19 cellular contexts compared by ENCODE assay signal in the genomic region with DNA sequence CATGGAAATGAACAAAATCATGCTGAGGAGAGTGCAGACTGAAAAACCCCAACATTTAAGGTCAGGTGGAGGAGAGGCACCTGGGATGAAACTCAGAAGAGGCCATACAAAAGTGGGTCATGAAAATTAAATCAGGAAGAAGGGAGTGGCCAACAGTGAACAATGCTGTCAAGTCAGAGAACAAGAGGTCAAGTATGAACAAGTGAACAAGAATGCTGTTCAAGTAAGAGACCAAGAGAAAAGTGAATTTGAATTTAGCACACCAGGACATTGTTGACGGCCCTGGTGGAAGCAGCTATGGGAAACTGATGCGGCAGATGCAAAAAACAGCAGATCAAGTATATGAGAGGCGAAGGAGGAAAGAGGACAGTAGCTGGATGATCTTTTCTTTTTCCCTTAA. TPM values are rescaled to one million over a fixed set of nuclear protein-coding genes. Genes with fewer than 3 reads are reported as not detected.
DNase-seq lines count a peak whose midpoint lies in the region; ATAC-seq and TF ChIP-seq lines count a peak whose summit lies in the region.
"Had no signal": no experiment of that assay in that cellular context is flagged by ENCODE, and none has a peak within 500 bp of the region (broad histone marks: within the 10 kb centered on the region; RNA-seq: fewer than 3 reads in every experiment).

No MANE protein-coding gene starts in this region.

- TF ChIP-seq POLR2A in HCT116 (IDR thresholded peaks at IDR 0.05; ENCODE audit: borderline replicate concordance, extremely low read depth, insufficient read depth, insufficient read length): no peak

- H3K27me3 ChIP-seq in HCT116 (ENCODE audit: insufficient read depth, low read length) (no peaks in the 10 kb centered on the region), fibroblast of lung (ENCODE audit: control insufficient read depth, insufficient read depth, low read length) (no peaks in the 10 kb centered on the region)
- H3K27me3 ChIP-seq: cardiac muscle cell, foreskin keratinocyte, Peyer's patch, suprapubic skin had no signal

- no peak overlapping the region for H2AFZ ChIP-seq in HCT116 (ENCODE audit: low read depth, low read length, poor library complexity, severe bottlenecking)
- H2AFZ ChIP-seq in fibroblast of lung (ENCODE audit: low read length): no peak overlapping the region
- H2AFZ ChIP-seq: parathyroid adenoma had no signal

- CTCF ChIA-PET in HCT116 (lab: Charles Lee): no interaction called here
- CTCF ChIA-PET in activated naive CD4-positive, alpha-beta T cell treated with anti-CD3 and anti-CD28 coated beads, Interleukin-2, amount 10 ng/mL, durations not matched to agents 7 days and 5 days (lab: Charles Lee): no interaction called here

- in situ Hi-C loops in KBM-7 (cut with MboI; ENCODE audit: low pct_unique_long_range_greater_than_20kb, low sequenced_read_pairs) (no loop called here), GM13977 (cut with MboI; ENCODE audit: low pct_unique_long_range_greater_than_20kb, low sequenced_read_pairs, unreplicated experiment) (no loop called here)

- H3K4me1 ChIP-seq in HCT116 (ENCODE audit: control insufficient read depth in 1 of 2, insufficient read depth in 2 of 2, low read length in 2 of 2) (peaks cover 3 to 12% of the 10 kb centered on the region in 2 experiments; a peak in 3 of 4 replicates), fibroblast of lung (ENCODE audit: control insufficient read depth, extremely low read depth, insufficient read depth, low read length) (peaks cover 20% of the 10 kb centered on the region)
- H3K4me1 ChIP-seq: parathyroid adenoma had no signal

- H3K4me1 Mint-ChIP-seq in activated naive CD4-positive, alpha-beta T cell treated with anti-CD3 and anti-CD28 coated beads, Interleukin-2, amount 10 ng/mL, durations not matched to agents 7 days and 5 days: peaks cover 10% of the 10 kb centered on the region

- no peaks in the 10 kb centered on the region for H4K20me1 ChIP-seq in HCT116 (ENCODE audit: insufficient read depth)
- no peaks in the 10 kb centered on the region for H4K20me1 ChIP-seq in fibroblast of lung (ENCODE audit: control insufficient read depth, extremely low read depth, insufficient read depth, low read length)

- H3K4me2 ChIP-seq in HCT116 (ENCODE audit: low read length): peak overlapping the region; percentile 39
- H3K4me2 ChIP-seq in fibroblast of lung (ENCODE audit: extremely low read depth, insufficient read depth, low read length): peak overlapping the region; percentile 56

- no peak for DNase-seq in HCT116 (ENCODE audit: low read depth, low spot score)
- peak; percentile 3 to 42 for DNase-seq in SW 1271 (lab: John Stamatoyannopoulos, UW)
- DNase-seq in fibroblast of lung (ENCODE audit: low read depth in 2 of 2): peak; percentile 48 to 72
- DNase-seq in skeletal muscle cell (ENCODE audit: low read depth): peak; percentile 21
- no peak for DNase-seq in medulla oblongata (ENCODE audit: extremely low spot score)
- DNase-seq in KBM-7: no peak
- DNase-seq in activated naive CD4-positive, alpha-beta T cell treated with anti-CD3 and anti-CD28 coated beads, Interleukin-2, amount 10 ng/mL, durations not matched to agents 7 days and 5 days: no peak
- DNase-seq in GM13977 (ENCODE audit: low spot score): no peak
- DNase-seq: activated naive CD4-positive, alpha-beta T cell treated with anti-CD3 and anti-CD28 coated beads, Interleukin-2, amount 50 U/mL, for 16 hours; activated T-cell treated with anti-CD3 and anti-CD28 coated beads, Interleukin-2, amount 50 U/mL, for 1 hour; GOT3; left ventricle myocardium superior; NCI-H1105 treated with DMSO at 0.1 percent for 48 hours; Peyer's patch had no signal

- H3K9me2 ChIP-seq in HCT116 (ENCODE audit: insufficient read depth): 0 out of 2 replicates have a peak, but pooled peaks cover 3% of the 10 kb centered on the region

- H3K27ac ChIP-seq in HCT116 (ENCODE audit: low read depth, low read length) (no peak overlapping the region), fibroblast of lung (ENCODE audit: insufficient read depth, low read length) (no peak overlapping the region)
- H3K27ac ChIP-seq: cardiac muscle cell, foreskin keratinocyte, parathyroid adenoma, Peyer's patch, suprapubic skin had no signal

- H3K27ac Mint-ChIP-seq in activated naive CD4-positive, alpha-beta T cell treated with anti-CD3 and anti-CD28 coated beads, Interleukin-2, amount 10 ng/mL, durations not matched to agents 7 days and 5 days: no peak overlapping the region

- TF ChIP-seq RAD21 in HCT116 (IDR thresholded peaks at IDR 0.05; ENCODE audit: low read depth): no peak

- peaks cover 11% of the 10 kb centered on the region for H3K36me3 Mint-ChIP-seq in activated naive CD4-positive, alpha-beta T cell treated with anti-CD3 and anti-CD28 coated beads, Interleukin-2, amount 10 ng/mL, durations not matched to agents 7 days and 5 days

- intact Hi-C loops in HCT116 (cut with micrococcal nuclease): no loop called here

- POLR2A ChIA-PET in HCT116 (lab: Charles Lee): no interaction called here

- H3K4me3 ChIP-seq in HCT116 (replicated peaks in 1 of 2; ENCODE audit: low read depth in 1 of 2, low read length in 2 of 2): no peak overlapping the region
- H3K4me3 ChIP-seq in fibroblast of lung (replicated peaks in 1 of 4; ENCODE audit: control extremely low read depth in 1 of 4, insufficient read depth in 1 of 4, low read depth in 3 of 4, low read length in 4 of 4): no peak overlapping the region
- no peak overlapping the region for H3K4me3 ChIP-seq in skeletal muscle cell (ENCODE audit: low read depth, low read length)
- H3K4me3 ChIP-seq: cardiac muscle cell, K562, Peyer's patch, suprapubic skin had no signal

- no peaks in the 10 kb centered on the region for H3K9me3 Mint-ChIP-seq in activated naive CD4-positive, alpha-beta T cell treated with anti-CD3 and anti-CD28 coated beads, Interleukin-2, amount 10 ng/mL, durations not matched to agents 7 days and 5 days

- ATAC-seq in HCT116: no peak; the same call in 1 of the 2 replicates
- ATAC-seq: foreskin keratinocyte, K562, left ventricle myocardium superior had no signal

- H3K36me3 ChIP-seq in HCT116 (ENCODE audit: control insufficient read depth in 1 of 2, insufficient read depth in 2 of 2, low read length in 2 of 2): no peaks in the 10 kb centered on the region
- no peaks in the 10 kb centered on the region for H3K36me3 ChIP-seq in fibroblast of lung (ENCODE audit: control insufficient read depth, insufficient read depth, low read length)
- H3K36me3 ChIP-seq: cardiac muscle cell, Peyer's patch, suprapubic skin had no signal

- H3K9me3 ChIP-seq in HCT116 (ENCODE audit: control insufficient read depth in 1 of 2, insufficient read depth in 1 of 2, low read depth in 1 of 2, low read length in 2 of 2) (no peaks in the 10 kb centered on the region), fibroblast of lung (ENCODE audit: control insufficient read depth, insufficient read depth, low read depth, low read length) (no peaks in the 10 kb centered on the region)
- H3K9me3 ChIP-seq: Peyer's patch, suprapubic skin had no signal

- H3K27me3 Mint-ChIP-seq in activated naive CD4-positive, alpha-beta T cell treated with anti-CD3 and anti-CD28 coated beads, Interleukin-2, amount 10 ng/mL, durations not matched to agents 7 days and 5 days: no peaks in the 10 kb centered on the region

- no peak for TF ChIP-seq CTCF in HCT116 (IDR thresholded peaks at IDR 0.05 in 2 of 3, conservative IDR thresholded peaks at IDR 0.05 in 1 of 3; ENCODE audit: borderline replicate concordance in 1 of 3, insufficient read depth in 1 of 3, low read depth in 2 of 3, low read length in 2 of 3)
- TF ChIP-seq CTCF in fibroblast of lung (conservative IDR thresholded peaks at IDR 0.05 in 1 of 2, IDR thresholded peaks at IDR 0.05 in 1 of 2; ENCODE audit: low read depth in 1 of 2, low read length in 2 of 2): no peak
- TF ChIP-seq CTCF in GM13977 (IDR thresholded peaks at IDR 0.05; ENCODE audit: extremely low read depth, insufficient read depth, missing control alignments): no peak

- H3K9ac ChIP-seq in HCT116 (ENCODE audit: low read length): no peak overlapping the region
- no peak overlapping the region for H3K9ac ChIP-seq in fibroblast of lung (ENCODE audit: insufficient read depth, low read length)
- H3K9ac ChIP-seq: parathyroid adenoma had no signal

- RAD21 ChIA-PET in HCT116 (lab: Charles Lee; ENCODE audit: low non-redundant PET in 1 of 2, low total read pairs in 2 of 2, uncharacterized antibody in 2 of 2, unreplicated experiment in 2 of 2): interaction anchor here in 1 of 2 experiments (0.6 kb wide), 1 partner anchor 160 kb away, joined by 5 read pairs; no protein-coding TSS in a partner anchor

- BruUV-seq in HCT116 (replicated peaks; lab: Mats Ljungman, UMichigan): no TSS peak

- H3K79me2 ChIP-seq in HCT116 (ENCODE audit: insufficient read depth, low read length) (no peaks in the 10 kb centered on the region), fibroblast of lung (ENCODE audit: control insufficient read depth, insufficient read depth, low read length) (no peaks in the 10 kb centered on the region)
- H3K79me2 ChIP-seq: parathyroid adenoma had no signal

- no peak overlapping the region for H3K4me3 Mint-ChIP-seq in activated naive CD4-positive, alpha-beta T cell treated with anti-CD3 and anti-CD28 coated beads, Interleukin-2, amount 10 ng/mL, durations not matched to agents 7 days and 5 days

TF ChIP-seq in HCT116, 20 proteins besides CTCF, POLR2A, EP300 and RAD21 (continues in another document):
- TF ChIP-seq EZH2 (IDR thresholded peaks at IDR 0.05) (no peak), TCF7L2 (IDR thresholded peaks at IDR 0.05; ENCODE audit: borderline replicate concordance, extremely low read depth, insufficient read depth, insufficient read length) (no peak), ELF1 (IDR thresholded peaks at IDR 0.05; ENCODE audit: borderline replicate concordance, low read depth) (no peak), EZH2phosphoT487 (IDR thresholded peaks at IDR 0.05; ENCODE audit: borderline replicate concordance) (no peak)

RNA-seq across cellular contexts. Expression of a gene that starts 7.9 kb away (rescaled TPM):
- total RNA-seq in HCT116 (2021; ENCODE audit: unreplicated experiment) (13.6 TPM), fibroblast of lung (8.0 and 8.3 TPM in 2 replicates)
- 5.2 and 7.5 TPM in 2 replicates for polyA plus RNA-seq in HCT116 (2012)
- 24.5 and 27.7 TPM in 2 replicates for polyA plus RNA-seq in fibroblast of lung
- 12.9 and 13.8 TPM in 2 replicates for polyA plus RNA-seq in fibroblast of lung (2012)
- polyA minus RNA-seq in fibroblast of lung (ENCODE audit: low replicate concordance): 3.4 and 6.6 TPM in 2 replicates

RNA-seq across cellular contexts. Expression of a gene that starts 52.6 kb away (rescaled TPM):
- total RNA-seq in HCT116 (2021; ENCODE audit: unreplicated experiment) (11.9 TPM), fibroblast of lung (under 0.01 TPM in 1 of 2 replicates, not detected in the other)
- polyA plus RNA-seq in HCT116 (2012): not detected in 2 replicates
- polyA plus RNA-seq in fibroblast of lung: 0.12 TPM in 1 of 2 replicates, not detected in the other
- polyA plus RNA-seq in fibroblast of lung (2012): 0.18 and 0.19 TPM in 2 replicates
- polyA minus RNA-seq in fibroblast of lung (ENCODE audit: low replicate concordance): not detected in 2 replicates
- total RNA-seq: foreskin keratinocyte, left ventricle myocardium superior, Peyer's patch, suprapubic skin had no signal
- polyA plus RNA-seq: foreskin keratinocyte, K562 had no signal

RNA-seq across cellular contexts. Expression of a gene that starts 59.0 kb away (rescaled TPM):
- total RNA-seq in HCT116 (2021; ENCODE audit: unreplicated experiment) (49.5 TPM), fibroblast of lung (38.8 and 175 TPM in 2 replicates)
- polyA plus RNA-seq in HCT116 (2012): 21.7 and 29.5 TPM in 2 replicates
- polyA plus RNA-seq in fibroblast of lung: 132 and 382 TPM in 2 replicates
- polyA plus RNA-seq in fibroblast of lung (2012): 77.2 and 230 TPM in 2 replicates
- polyA minus RNA-seq in fibroblast of lung (ENCODE audit: low replicate concordance): 149 and 386 TPM in 2 replicates

Comparison
In these comparisons a context has a peak if more than half of its experiments do, and no peak if none do; other contexts are left out.
1. DNase-seq: peak in SW 1271 (2 of 2), fibroblast of lung (2 of 2) and skeletal muscle cell (single experiment); none in HCT116 (single experiment), medulla oblongata (single experiment), KBM-7 (single experiment), activated naive CD4-positive, alpha-beta T cell treated with anti-CD3 and anti-CD28 coated beads, Interleukin-2, amount 10 ng/mL, durations not matched to agents 7 days and 5 days (single experiment) and GM13977 (single experiment).
2. RNA of a gene that starts 52.6 kb away (total RNA-seq): 11.9 TPM in HCT116 (single experiment); under 0.01 TPM in fibroblast of lung; every median in the first group is over 10 times any median in the second.